ENCODE assay signal across 20 cellular contexts in the genomic region with DNA sequence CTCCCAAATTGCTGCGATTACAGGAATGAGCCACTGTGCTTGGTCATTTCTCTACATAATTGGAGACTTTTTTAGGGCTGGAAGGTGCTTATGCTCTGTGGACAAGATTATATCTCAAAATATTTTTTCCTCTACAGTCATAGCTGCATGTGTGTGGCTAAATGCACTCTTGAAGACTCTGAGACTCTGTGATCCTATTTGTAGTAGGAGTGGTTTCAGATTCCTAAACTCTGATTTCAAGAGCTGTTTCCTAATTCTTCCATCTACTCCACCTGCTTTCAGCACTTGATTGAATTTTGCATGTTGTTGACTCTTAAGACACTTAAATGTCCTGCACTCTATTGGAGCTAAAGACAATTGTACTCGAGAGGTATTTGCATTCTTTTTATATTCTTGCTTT.
A peak's percentile ranks its signal among the peaks of the same experiment; 100 is the strongest.
DNase-seq lines count a peak whose midpoint lies in the region; ATAC-seq, FAIRE-seq and TF ChIP-seq lines count a peak whose summit lies in the region.
"Had no signal": no experiment of that assay in that cellular context is flagged by ENCODE, and none has a peak within 500 bp of the region (broad histone marks: within the 10 kb centered on the region; RNA-seq: fewer than 3 reads in every experiment).

No MANE protein-coding gene starts in this region.

- no peak overlapping the region for H3K4ac ChIP-seq in trophoblast cell (ENCODE audit: low read depth, low read length)

- no peak overlapping the region for H3K23ac ChIP-seq in trophoblast cell (ENCODE audit: low read length)

- DNase-seq in A549 (ENCODE audit: low read depth in 1 of 2, low spot score in 1 of 2) (no peak), HT-29 (ENCODE audit: low spot score) (peak; percentile 44), hepatocyte (ENCODE audit: low spot score) (no peak), trophoblast cell (peak; percentile 49 to 87), erythroblast (lab: John Stamatoyannopoulos, UW) (no peak), dedifferentiated amniotic fluid mesenchymal stem cell (ENCODE audit: extremely low spot score) (no peak), glutamatergic neuron (no peak)
- no peak for DNase-seq in stimulated activated CD8-positive, alpha-beta memory T cell treated with anti-CD3 and anti-CD28 coated beads, Interleukin-4, amount 100 ng/mL, for 48 hours
- DNase-seq: 8988T, COR-L47, GF-D8, KG1, MG63, NCI-H1092 treated with DMSO at 0.1 percent for 48 hours, NCI-H1694, NCI-H2171 treated with DMSO at 0.1 percent for 48 hours, NCI-H510A, NCI-H82 had no signal

- H3K36me3 ChIP-seq in hepatocyte (replicated peaks; ENCODE audit: insufficient read depth, low read depth) (no peaks in the 10 kb centered on the region), trophoblast cell (ENCODE audit: control insufficient read depth in 1 of 2, insufficient read depth in 2 of 2, low read length in 2 of 2) (no peaks in the 10 kb centered on the region)
- H3K36me3 ChIP-seq: MG63 had no signal

- H3K9me2 ChIP-seq in hepatocyte (replicated peaks; ENCODE audit: insufficient read depth), result no peaks in the 10 kb centered on the region

- no peak overlapping the region for H3K18ac ChIP-seq in trophoblast cell (ENCODE audit: low read length)

- no peak overlapping the region for H2BK120ac ChIP-seq in trophoblast cell (ENCODE audit: insufficient read depth, low read length, poor library complexity)

- no peak overlapping the region for H2BK12ac ChIP-seq in trophoblast cell (ENCODE audit: low read length)

- no peaks in the 10 kb centered on the region for H3K9me3 Mint-ChIP-seq in glutamatergic neuron (ENCODE audit: unreplicated experiment)
- H3K9me3 Mint-ChIP-seq: GM23338 had no signal

- H3K14ac ChIP-seq in trophoblast cell (ENCODE audit: low read length), result no peak overlapping the region

- H2AFZ ChIP-seq in hepatocyte (no peak overlapping the region), trophoblast cell (ENCODE audit: insufficient read depth, low read length, poor library complexity) (no peak overlapping the region)
- H2AFZ ChIP-seq: GM23338 had no signal

- no peak overlapping the region for H4K12ac ChIP-seq in trophoblast cell (ENCODE audit: low read depth, low read length)

- no peak for TF ChIP-seq RAD21 in A549 (conservative IDR thresholded peaks at IDR 0.05 in 1 of 2, IDR thresholded peaks at IDR 0.05 in 1 of 2)

- no peak for TF ChIP-seq CTCF in A549 (IDR thresholded peaks at IDR 0.05)
- TF ChIP-seq CTCF in hepatocyte (IDR thresholded peaks at IDR 0.05; ENCODE audit: poor library complexity), result no peak
- TF ChIP-seq CTCF in glutamatergic neuron (IDR thresholded peaks at IDR 0.05; ENCODE audit: partially characterized antibody, unreplicated experiment), result no peak

- no peak overlapping the region for H2AK5ac ChIP-seq in trophoblast cell (ENCODE audit: low read length)

- no peak for FAIRE-seq in A549 (lab: Jason Lieb, UNC)

- H3K79me1 ChIP-seq in trophoblast cell (ENCODE audit: low read length), result no peaks in the 10 kb centered on the region

- H3K36me3 Mint-ChIP-seq in glutamatergic neuron (ENCODE audit: unreplicated experiment), result no peaks in the 10 kb centered on the region
- H3K36me3 Mint-ChIP-seq: CD14-positive monocyte had no signal

- POLR2A ChIA-PET in A549 (lab: Yijun Ruan, JAX), result interaction anchor here (0.6 kb wide), 1 partner anchor 78 kb away, joined by 3 read pairs; the partner anchor contains the start of gene KLF5

- no peaks in the 10 kb centered on the region for H3K27me3 Mint-ChIP-seq in glutamatergic neuron (ENCODE audit: unreplicated experiment)

- ATAC-seq in A549, result no peak
- ATAC-seq: GM23338 had no signal

- no peaks in the 10 kb centered on the region for H3K4me1 Mint-ChIP-seq in glutamatergic neuron (ENCODE audit: low read depth, unreplicated experiment)
- H3K4me1 Mint-ChIP-seq: CD14-positive monocyte had no signal

- H2BK5ac ChIP-seq in trophoblast cell (ENCODE audit: low read depth, low read length, poor library complexity), result no peak overlapping the region

- H3K4me3 ChIP-seq in A549 (no peak overlapping the region), hepatocyte (no peak overlapping the region), trophoblast cell (ENCODE audit: low read depth, low read length) (no peak overlapping the region)
- H3K4me3 ChIP-seq: GM23338, MG63 had no signal

- TF ChIP-seq EP300 in A549 (IDR thresholded peaks at IDR 0.05), result no peak

- H3K9me3 ChIP-seq in A549 (0 out of 3 replicates have a peak, but pooled peaks cover 5% of the 10 kb centered on the region), hepatocyte (ENCODE audit: low read depth) (no peaks in the 10 kb centered on the region), trophoblast cell (ENCODE audit: insufficient read depth, low read depth, low read length) (no peaks in the 10 kb centered on the region)
- H3K9me3 ChIP-seq: MG63 had no signal

- 76% methylated on average over 2 of the region's 2 CpGs for WGBS in A549 (ENCODE audit: missing lambda C conversion rate)
- WGBS in hepatocyte (ENCODE audit: low lambda C conversion rate, missing lambda C conversion rate), result 84% methylated on average over 2 of the region's 2 CpGs
- no CpG with 5 or more reads among the region's 2 CpGs for WGBS in trophoblast cell (ENCODE audit: extremely low coverage, insufficient coverage, insufficient read length)

- H3K27me3 ChIP-seq in hepatocyte (no peaks in the 10 kb centered on the region), trophoblast cell (ENCODE audit: insufficient read depth, low read length) (no peaks in the 10 kb centered on the region)
- H3K27me3 ChIP-seq: MG63 had no signal

- H4K20me1 ChIP-seq in hepatocyte (ENCODE audit: insufficient read depth, poor library complexity, severe bottlenecking), result no peaks in the 10 kb centered on the region

- CTCF ChIA-PET in A549 (lab: Yijun Ruan, JAX), result no interaction called here

- TF ChIP-seq POLR2A in A549 (IDR thresholded peaks at IDR 0.05; ENCODE audit: low read length), result no peak
- TF ChIP-seq POLR2A in erythroblast (IDR thresholded peaks at IDR 0.05; ENCODE audit: low read length), result no peak

- H3K79me2 ChIP-seq in hepatocyte, result no peaks in the 10 kb centered on the region
- no peaks in the 10 kb centered on the region for H3K79me2 ChIP-seq in trophoblast cell (ENCODE audit: control insufficient read depth, insufficient read depth, low read length, poor library complexity)

- H4K91ac ChIP-seq in trophoblast cell (ENCODE audit: low read depth, low read length), result no peak overlapping the region

- H4K8ac ChIP-seq in trophoblast cell (ENCODE audit: low read depth, low read length), result no peak overlapping the region

- H3K9ac ChIP-seq in trophoblast cell (ENCODE audit: low read length), result no peak overlapping the region

- H3K27ac ChIP-seq in A549 (peak overlapping the region; percentile 86 to 87), hepatocyte (peak overlapping the region; percentile 97), trophoblast cell (ENCODE audit: low read depth, low read length) (no peak overlapping the region)

- peaks cover 60% of the 10 kb centered on the region for H3K4me1 ChIP-seq in A549
- H3K4me1 ChIP-seq in hepatocyte (ENCODE audit: insufficient read depth), result peaks cover 23% of the 10 kb centered on the region
- peaks cover 0 to 2% of the 10 kb centered on the region in 2 experiments for H3K4me1 ChIP-seq in trophoblast cell (ENCODE audit: control insufficient read depth in 1 of 2, insufficient read depth in 2 of 2, low read length in 2 of 2)

- H3K4me3 Mint-ChIP-seq in glutamatergic neuron (ENCODE audit: unreplicated experiment), result no peak overlapping the region
- H3K4me3 Mint-ChIP-seq: CD14-positive monocyte, GM23338 had no signal

- no peak overlapping the region for H3K27ac Mint-ChIP-seq in glutamatergic neuron (ENCODE audit: unreplicated experiment)
- H3K27ac Mint-ChIP-seq: GM23338 had no signal

- H3K4me2 ChIP-seq in A549 (peak overlapping the region; percentile 25; the same call in 2 of the 3 replicates), hepatocyte (no peak overlapping the region), trophoblast cell (ENCODE audit: low read length) (no peak overlapping the region)
- H3K4me2 ChIP-seq: GM23338 had no signal

TF ChIP-seq in A549, 52 proteins besides CTCF, POLR2A, EP300 and RAD21:
- TF ChIP-seq SMC3 (IDR thresholded peaks at IDR 0.05), result no peak
- TF ChIP-seq PHF8 (IDR thresholded peaks at IDR 0.05; ENCODE audit: borderline replicate concordance, low read depth), result no peak
- no peak for TF ChIP-seq RCOR1 (IDR thresholded peaks at IDR 0.05; ENCODE audit: low read depth, low read length)

Comparison
In these comparisons a context has a peak if more than half of its experiments do, and no peak if none do; other contexts are left out.
1. DNase-seq: peak in HT-29 (single experiment) and trophoblast cell (2 of 2); none in A549 (0 of 2), hepatocyte (single experiment), erythroblast (0 of 2), stimulated activated CD8-positive, alpha-beta memory T cell treated with anti-CD3 and anti-CD28 coated beads, Interleukin-4, amount 100 ng/mL, for 48 hours (single experiment), dedifferentiated amniotic fluid mesenchymal stem cell (single experiment) and glutamatergic neuron (single experiment).